In the genomic region with DNA sequence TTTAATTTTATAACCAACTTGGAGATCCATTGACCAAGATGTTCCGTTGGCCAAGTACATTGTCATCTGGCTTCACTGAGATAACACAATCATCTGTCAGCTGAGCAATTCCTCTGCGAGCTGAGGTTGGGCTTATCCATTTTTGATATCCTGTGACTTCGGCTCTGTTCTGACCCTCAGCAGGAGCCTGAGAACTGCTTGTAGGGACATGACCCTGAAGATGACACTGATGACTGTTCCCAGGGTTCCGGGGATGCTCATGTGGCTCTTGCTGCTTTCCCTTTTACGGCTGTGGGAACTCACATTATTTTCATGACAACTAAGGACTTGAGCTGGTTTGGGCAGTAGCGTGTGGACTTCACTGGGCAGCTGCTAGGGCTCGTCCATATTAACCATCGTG, we compare ENCODE assay signal across 22 cellular contexts. TPM values are rescaled to one million over a fixed set of nuclear protein-coding genes. Genes with fewer than 3 reads are reported as not detected.
DNase-seq lines count a peak whose midpoint lies in the region; ATAC-seq, FAIRE-seq and TF ChIP-seq lines count a peak whose summit lies in the region.
"Had no signal": no experiment of that assay in that cellular context is flagged by ENCODE, and none has a peak within 500 bp of the region (broad histone marks: within the 10 kb centered on the region; RNA-seq: fewer than 3 reads in every experiment).

No MANE protein-coding gene starts in this region.

- H3K27ac ChIP-seq in left ventricle myocardium inferior (replicated peaks) (peak overlapping the region; percentile 70), K562 (ENCODE audit: extremely low read depth, low read depth, low read length) (no peak overlapping the region)

- TF ChIP-seq RAD21 in K562 (CRISPR knock-in tag; conservative IDR thresholded peaks at IDR 0.05 in 1 of 2, IDR thresholded peaks at IDR 0.05 in 1 of 2) = no peak

- TF ChIP-seq CTCF in left ventricle myocardium inferior (IDR thresholded peaks at IDR 0.05; ENCODE audit: borderline replicate concordance) = no peak
- TF ChIP-seq CTCF in K562 (IDR thresholded peaks at IDR 0.05 in 2 of 3, conservative IDR thresholded peaks at IDR 0.05 in 1 of 3; ENCODE audit: insufficient read depth in 2 of 3, low read depth in 1 of 3, low read length in 3 of 3) = no peak
- TF ChIP-seq CTCF in foreskin fibroblast (IDR thresholded peaks at IDR 0.05; ENCODE audit: low read depth, low read length) = no peak

- in situ Hi-C loops in K562 (cut with MboI) = no loop called here

- peaks cover 5% of the 10 kb centered on the region for H4K20me1 ChIP-seq in K562 (replicated peaks; ENCODE audit: control insufficient read depth, insufficient read depth, low read length)

- BruUV-seq in K562 (replicated peaks; lab: Mats Ljungman, UMichigan) = no TSS peak

- POLR2A ChIA-PET in K562 (lab: Yijun Ruan, JAX) = no interaction called here

- FAIRE-seq in K562 (lab: Jason Lieb, UNC) = no peak
- FAIRE-seq: A204.1, GM12891, H54, HepG2 had no signal

- H3K4me3 ChIP-seq in left ventricle myocardium inferior (no peak overlapping the region), K562 (no peak overlapping the region), foreskin fibroblast (ENCODE audit: low read depth in 1 of 2, low read length in 2 of 2) (no peak overlapping the region)
- H3K4me3 ChIP-seq: GM23338 had no signal

- CTCF ChIA-PET in K562 (lab: Yijun Ruan, JAX; ENCODE audit: low intra/inter-chr PET ratio) = no interaction called here

- ATAC-seq in left cardiac atrium (no peak), K562 (no peak), GM19328 (IDR thresholded peaks at IDR 0.05; ENCODE audit: unreplicated experiment) (no peak)
- ATAC-seq: GM23338, HepG2 had no signal

- intact Hi-C loops in left ventricle myocardium inferior (cut with micrococcal nuclease) = loop anchor here (5.0 kb wide), 1 partner anchor 355 kb away; a partner anchor contains a TSS
- intact Hi-C loops in left cardiac atrium (cut with DNase I) = no loop called here
- intact Hi-C loops in K562 (cut with micrococcal nuclease) = no loop called here
- intact Hi-C loops in posterior vena cava (cut with DNase I) = no loop called here

- DNase-seq in left ventricle myocardium inferior = no peak
- DNase-seq in left cardiac atrium = no peak
- DNase-seq in K562 (ENCODE audit: extremely low read depth in 1 of 4, low spot score in 3 of 4) = peak in 1 of 4 experiments; percentile 6
- peak; percentile 13 for DNase-seq in posterior vena cava (ENCODE audit: low spot score)
- DNase-seq in foreskin fibroblast = no peak
- DNase-seq: ACHN; BE2C; C1 segment of cervical spinal cord; CD4-positive, CD25-positive, alpha-beta regulatory T cell; CD8-positive, alpha-beta memory T cell; COR-L47; DMS 273 treated with DMSO at 0.1 percent for 48 hours; DMS53; DND-41; EL; HCEC 1CT had no signal

- H3K4me2 ChIP-seq in K562 (ENCODE audit: insufficient read depth, low read length) = no peak overlapping the region
- H3K4me2 ChIP-seq: GM23338 had no signal

- no peaks in the 10 kb centered on the region for H3K79me2 ChIP-seq in K562 (ENCODE audit: control insufficient read depth, insufficient read depth, low read length)

- H2AFZ ChIP-seq in K562 (ENCODE audit: low read depth, low read length) = no peak overlapping the region
- H2AFZ ChIP-seq: GM23338 had no signal

- H3K4me1 ChIP-seq in left ventricle myocardium inferior (peaks cover 8% of the 10 kb centered on the region), K562 (replicated peaks in 1 of 2; ENCODE audit: control insufficient read depth in 2 of 2, insufficient read depth in 2 of 2, low read length in 2 of 2) (no peaks in the 10 kb centered on the region)
- H3K4me1 ChIP-seq: BE2C had no signal

- H3K27me3 ChIP-seq in left ventricle myocardium inferior (ENCODE audit: low read depth) = no peaks in the 10 kb centered on the region
- peaks cover 9 to 30% of the 10 kb centered on the region in 2 experiments; a peak in 4 of 5 replicates for H3K27me3 ChIP-seq in K562 (ENCODE audit: control insufficient read depth in 2 of 2, insufficient read depth in 2 of 2, low read length in 2 of 2)
- H3K27me3 ChIP-seq: BE2C had no signal

- H3K36me3 ChIP-seq in left ventricle myocardium inferior = no peaks in the 10 kb centered on the region
- no peaks in the 10 kb centered on the region for H3K36me3 ChIP-seq in K562 (ENCODE audit: control insufficient read depth, insufficient read depth, low read length)
- H3K36me3 ChIP-seq: BE2C had no signal

- no peak overlapping the region for H3K9ac ChIP-seq in K562 (ENCODE audit: insufficient read depth in 1 of 2, low read depth in 2 of 2, low read length in 2 of 2)

- no peak for TF ChIP-seq EP300 in K562 (IDR thresholded peaks at IDR 0.05; ENCODE audit: low read length)

- peaks cover 5% of the 10 kb centered on the region for H3K9me1 ChIP-seq in K562 (ENCODE audit: control insufficient read depth, insufficient read depth, low read length)

- under 1% methylated on average over 8 of the region's 8 CpGs for WGBS in K562 (ENCODE audit: insufficient coverage, low coverage, missing lambda C conversion rate)

- no peak for TF ChIP-seq POLR2A in K562 (conservative IDR thresholded peaks at IDR 0.05)

- no peaks in the 10 kb centered on the region for H3K9me3 ChIP-seq in left ventricle myocardium inferior (replicated peaks)
- no peaks in the 10 kb centered on the region for H3K9me3 ChIP-seq in K562 (replicated peaks; ENCODE audit: control insufficient read depth, insufficient read depth, low read depth, low read length)
- H3K9me3 ChIP-seq: BE2C had no signal

TF ChIP-seq in K562, 482 proteins besides CTCF, POLR2A, EP300 and RAD21:
- TF ChIP-seq, protein P1, sequence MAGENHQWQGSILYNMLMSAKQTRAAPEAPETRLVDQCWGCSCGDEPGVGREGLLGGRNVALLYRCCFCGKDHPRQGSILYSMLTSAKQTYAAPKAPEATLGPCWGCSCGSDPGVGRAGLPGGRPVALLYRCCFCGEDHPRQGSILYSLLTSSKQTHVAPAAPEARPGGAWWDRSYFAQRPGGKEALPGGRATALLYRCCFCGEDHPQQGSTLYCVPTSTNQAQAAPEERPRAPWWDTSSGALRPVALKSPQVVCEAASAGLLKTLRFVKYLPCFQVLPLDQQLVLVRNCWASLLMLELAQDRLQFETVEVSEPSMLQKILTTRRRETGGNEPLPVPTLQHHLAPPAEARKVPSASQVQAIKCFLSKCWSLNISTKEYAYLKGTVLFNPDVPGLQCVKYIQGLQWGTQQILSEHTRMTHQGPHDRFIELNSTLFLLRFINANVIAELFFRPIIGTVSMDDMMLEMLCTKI (IDR thresholded peaks at IDR 0.05; ENCODE audit: partially characterized antibody) = no peak
- TF ChIP-seq CBFA2T3 (IDR thresholded peaks at IDR 0.05) (0 out of 2 replicates have a peak, but pooled peaks have one; percentile 17), KLF6 (CRISPR knock-in tag; IDR thresholded peaks at IDR 0.05; ENCODE audit: borderline replicate concordance) (no peak), ZNF644 (tag; IDR thresholded peaks at IDR 0.05; ENCODE audit: low read depth) (0 out of 2 replicates have a peak, but pooled peaks have one; percentile 39), KDM1A (IDR thresholded peaks at IDR 0.05) (no peak)

RNA-seq across cellular contexts. Expression of a gene that starts 51.1 kb away (rescaled TPM):
- total RNA-seq in left ventricle myocardium inferior (2.3 TPM), left cardiac atrium (1 to 10 TPM; 3.5 to 6.5 TPM), K562 (2014; rRNA removed) (1.4 and 1.5 TPM in 2 replicates), K562 (2014; rRNA removed; fragmentation: Illumina TruSeq; extraction: Trizol) (1.9 and 2.6 TPM in 2 replicates), K562 (2015; rRNA removed; fragmentation: Illumina TruSeq; extraction: Trizol) (0.94 and 1.1 TPM in 2 replicates), K562 (2021) (1.8 and 2.8 TPM in 2 replicates), posterior vena cava (10 to 100 TPM in 1 of 2 donors, 1 to 10 TPM in 1; 5.2 to 11.2 TPM)
- 16.1 and 23.2 TPM in 2 replicates for total RNA-seq in K562 (2011; cell fraction: chromatin; rRNA removed; ENCODE audit: low replicate concordance)
- total RNA-seq in K562 (2011; cell fraction: nucleolus; rRNA removed) = 13.3 and 14.8 TPM in 2 replicates
- total RNA-seq in K562 (2011; cell fraction: nucleoplasm; rRNA removed) = 14.8 and 22.7 TPM in 2 replicates
- polyA plus RNA-seq in K562 (2011; rRNA removed) (3.3 and 7.4 TPM in 2 replicates), K562 (2014; fragmentation: Illumina TruSeq; extraction: Trizol) (1.9 and 2.4 TPM in 2 replicates), K562 (2014; fragmentation: Nextera tagmentation; extraction: Ambion mirVana) (1 to 10 TPM in 1 of 2 experiments, under 1 TPM in 1; 0.93 to 1.0 TPM), K562 (2014; rRNA removed) (2.9 and 3.2 TPM in 2 replicates)
- polyA plus RNA-seq in K562 (2011; cell fraction: cytosol; rRNA removed) = 8.9 and 20.6 TPM in 2 replicates
- 11.1 and 28.8 TPM in 2 replicates for polyA plus RNA-seq in K562 (2011; cell fraction: nucleus; rRNA removed)
- polyA plus RNA-seq in K562 (2012) = 0.82 and 1.3 TPM in 2 replicates
- polyA minus RNA-seq in K562 (2011; rRNA and poly(A)+ RNA removed) = 3.9 and 7.9 TPM in 2 replicates
- polyA minus RNA-seq in K562 (2011; cell fraction: cytosol; rRNA and poly(A)+ RNA removed) = 1.5 TPM in 1 of 2 replicates, not detected in the other
- 7.6 and 13.1 TPM in 2 replicates for polyA minus RNA-seq in K562 (2011; cell fraction: nucleus; rRNA and poly(A)+ RNA removed)
- total RNA-seq: HepG2 had no signal
- polyA plus RNA-seq: HepG2 had no signal
